In genomic region chr12:64618953-64619590, GRCh38 we compare ENCODE assay signal across 8 cellular contexts. TPM values are rescaled to one million over a fixed set of nuclear protein-coding genes. Genes with fewer than 3 reads are reported as not detected.
DNase-seq lines count a peak whose midpoint lies in the region; ATAC-seq, FAIRE-seq and TF ChIP-seq lines count a peak whose summit lies in the region.
"Had no signal": no experiment of that assay in that cellular context is flagged by ENCODE, and none has a peak within 500 bp of the region (broad histone marks: within the 10 kb centered on the region; RNA-seq: fewer than 3 reads in every experiment).

No MANE protein-coding gene starts in this region.

- no peaks in the 10 kb centered on the region for H3K36me3 ChIP-seq in Loucy (ENCODE audit: insufficient read depth, low read length)

- H4K20me1 ChIP-seq in Loucy (ENCODE audit: insufficient read depth, low read length, poor library complexity, severe bottlenecking): no peaks in the 10 kb centered on the region

- H3K9me2 ChIP-seq in Loucy (replicated peaks; ENCODE audit: low read depth, low read length): no peaks in the 10 kb centered on the region

- peaks cover 21% of the 10 kb centered on the region for H3K4me1 ChIP-seq in Loucy (ENCODE audit: insufficient read depth, low read length, poor library complexity, severe bottlenecking)

- H3K4me2 ChIP-seq in Loucy (ENCODE audit: low read depth, low read length, poor library complexity, severe bottlenecking): peak overlapping the region; percentile 30

- peak; percentile 73 for FAIRE-seq in GM12892 (lab: Jason Lieb, UNC)
- FAIRE-seq: TTC549 had no signal

- ATAC-seq in GM21723 (IDR thresholded peaks at IDR 0.05; ENCODE audit: unreplicated experiment) (peak; percentile 44), omental fat pad (ENCODE audit: low FRiP score) (peak; percentile 54)

- H3K79me2 ChIP-seq in Loucy (ENCODE audit: insufficient read depth, low read length): peaks cover 97% of the 10 kb centered on the region

- H3K9me3 ChIP-seq in Loucy (ENCODE audit: insufficient read depth, low read depth, low read length): no peaks in the 10 kb centered on the region

- no peak for DNase-seq in GM12892 (ENCODE audit: insufficient read length)
- peak; percentile 71 to 76 for DNase-seq in cardiac fibroblast (ENCODE audit: low read depth in 2 of 2)
- no peak for DNase-seq in omental fat pad (ENCODE audit: low spot score)
- DNase-seq in stimulated activated CD4-positive, alpha-beta T cell treated with anti-CD3 and anti-CD28 coated beads, Interleukin-15, amount 100 ng/mL, for 24 hours: no peak
- DNase-seq in NCI-H2196 treated with DMSO at 0.1 percent for 48 hours (lab: John Stamatoyannopoulos, UW; ENCODE audit: unreplicated experiment): no peak

- H3F3A ChIP-seq in Loucy (ENCODE audit: low read depth): no peaks in the 10 kb centered on the region; the same call in 1 of the 2 replicates

- H3K4me3 ChIP-seq in Loucy (ENCODE audit: low read length, poor library complexity, severe bottlenecking) (no peak overlapping the region), cardiac fibroblast (replicated peaks in 1 of 2; ENCODE audit: low read depth in 2 of 2, low read length in 2 of 2) (no peak overlapping the region)

- H2AFZ ChIP-seq in Loucy (ENCODE audit: low read length): no peak overlapping the region

- TF ChIP-seq POLR2A in GM12892 (IDR thresholded peaks at IDR 0.05; ENCODE audit: low read depth, low read length): no peak

- TF ChIP-seq CTCF in Loucy (conservative IDR thresholded peaks at IDR 0.05; ENCODE audit: low read length) (no peak), cardiac fibroblast (IDR thresholded peaks at IDR 0.05; ENCODE audit: low read depth, low read length) (no peak), omental fat pad (IDR thresholded peaks at IDR 0.05) (no peak)

- no peak overlapping the region for H3K9ac ChIP-seq in Loucy (ENCODE audit: low read depth, low read length, poor library complexity, severe bottlenecking)

- no peaks in the 10 kb centered on the region for H3K27me3 ChIP-seq in Loucy (ENCODE audit: insufficient read depth, low read length, poor library complexity, severe bottlenecking)

RNA-seq across cellular contexts. Expression of gene RASSF3, which starts 8.8 kb away (rescaled TPM):
- polyA plus RNA-seq in GM12892 (2012; ENCODE audit: missing spikeins): 60.8 TPM
- total RNA-seq in omental fat pad: 10 to 100 TPM; 35.3 to 68.5 (median 45.9) TPM

Comparison
In these comparisons a context has a peak if more than half of its experiments do, and no peak if none do; other contexts are left out.
1. DNase-seq: peak in cardiac fibroblast (2 of 2); none in GM12892 (single experiment), omental fat pad (single experiment), stimulated activated CD4-positive, alpha-beta T cell treated with anti-CD3 and anti-CD28 coated beads, Interleukin-15, amount 100 ng/mL, for 24 hours (single experiment) and NCI-H2196 treated with DMSO at 0.1 percent for 48 hours (single experiment).